28 cellular contexts compared by ENCODE assay signal in genomic region chr6:111898452-111898851, GRCh38.
"Had no signal": no experiment of that assay in that cellular context is flagged by ENCODE, and none has a peak within 500 bp of the region (broad histone marks: within the 10 kb centered on the region; RNA-seq: fewer than 3 reads in every experiment).

No MANE protein-coding gene starts in this region.

- ATAC-seq: activated CD4-positive, alpha-beta T cell treated with anti-CD3 and anti-CD28 coated beads for 36 hours; activated T-helper 17 cell treated with anti-CD3 and anti-CD28 coated beads, Interleukin-2, amount 50 U/mL, for 72 hours; natural killer cell treated with Interleukin-12 subunit alpha and Interleukin-12 subunit beta and Interleukin-15 and Interleukin-18, amount 100 ng/mL, for 72 hours had no signal

- H3K4me3 ChIP-seq: adrenal gland, ascending aorta, hepatocyte, ovary, prostate gland, spleen, thoracic aorta had no signal

- H3K9me3 ChIP-seq: adrenal gland, ascending aorta, neutrophil, ovary, prostate gland, spleen, thoracic aorta had no signal

- FAIRE-seq: frontal cortex, TTC549 had no signal

- H3K36me3 ChIP-seq: adrenal gland, ascending aorta, brain microvascular endothelial cell, neutrophil, ovary, prostate gland, spleen, thoracic aorta had no signal

- H3K27me3 ChIP-seq: adrenal gland, ascending aorta, brain microvascular endothelial cell, neutrophil, ovary, spleen had no signal

- H3K27ac ChIP-seq: adrenal gland, ascending aorta, brain microvascular endothelial cell, hepatocyte, neutrophil, ovary, prostate gland, spleen, thoracic aorta had no signal

- H3K4me1 ChIP-seq: adrenal gland, ascending aorta, prostate gland, spleen had no signal

- H3K4me2 ChIP-seq: hepatocyte had no signal

- H3K9me3 Mint-ChIP-seq: activated B cell treated with CpG ODN at 0.5 μM for 24 hours; activated T-cell treated with anti-CD3 and anti-CD28 coated beads, Interleukin-2, amount 50 U/mL, for 24 hours; activated T-helper 17 cell treated with anti-CD3 and anti-CD28 coated beads, Interleukin-2, amount 50 U/mL, for 72 hours; dendritic cell treated with granulocyte-macrophage colony-stimulating factor and Interleukin-4, amounts not matched to agents 40 ng/mL and 50 ng/mL, for 4 days; natural killer cell treated with Interleukin-12 subunit alpha and Interleukin-12 subunit beta and Interleukin-15 and Interleukin-18, amount 100 ng/mL, for 72 hours had no signal

- H3K36me3 Mint-ChIP-seq: activated naive CD8-positive, alpha-beta T cell; natural killer cell treated with Interleukin-12 subunit alpha and Interleukin-12 subunit beta and Interleukin-15 and Interleukin-18, amount 100 ng/mL, for 72 hours had no signal

- H3K79me2 ChIP-seq: hepatocyte had no signal

- H3K27ac Mint-ChIP-seq: activated B cell treated with CpG ODN at 0.5 μM for 24 hours; activated CD4-positive, alpha-beta T cell treated with anti-CD3 and anti-CD28 coated beads for 36 hours; activated naive CD8-positive, alpha-beta T cell; activated T-cell treated with anti-CD3 and anti-CD28 coated beads, Interleukin-2, amount 50 U/mL, for 24 hours; activated T-helper 17 cell treated with anti-CD3 and anti-CD28 coated beads, Interleukin-2, amount 50 U/mL, for 72 hours; dendritic cell treated with granulocyte-macrophage colony-stimulating factor and Interleukin-4, amounts not matched to agents 40 ng/mL and 50 ng/mL, for 4 days; natural killer cell treated with Interleukin-12 subunit alpha and Interleukin-12 subunit beta and Interleukin-15 and Interleukin-18, amount 100 ng/mL, for 72 hours; T-helper 2 cell treated with Interferon-gamma antibody and Interleukin-4, amounts not matched to agents 5 μg/mL and 100 μg/mL, for 36 hours had no signal

- H3K27me3 Mint-ChIP-seq: activated CD4-positive, alpha-beta T cell treated with anti-CD3 and anti-CD28 coated beads for 36 hours; activated naive CD8-positive, alpha-beta T cell; activated T-cell treated with anti-CD3 and anti-CD28 coated beads, Interleukin-2, amount 50 U/mL, for 24 hours; activated T-helper 17 cell treated with anti-CD3 and anti-CD28 coated beads, Interleukin-2, amount 50 U/mL, for 72 hours; dendritic cell treated with granulocyte-macrophage colony-stimulating factor and Interleukin-4, amounts not matched to agents 40 ng/mL and 50 ng/mL, for 4 days; natural killer cell treated with Interleukin-12 subunit alpha and Interleukin-12 subunit beta and Interleukin-15 and Interleukin-18, amount 100 ng/mL, for 72 hours had no signal

- H3K4me3 Mint-ChIP-seq: activated B cell treated with CpG ODN at 0.5 μM for 24 hours; activated CD4-positive, alpha-beta T cell treated with anti-CD3 and anti-CD28 coated beads for 36 hours; activated naive CD8-positive, alpha-beta T cell; activated T-cell treated with anti-CD3 and anti-CD28 coated beads, Interleukin-2, amount 50 U/mL, for 24 hours; activated T-helper 17 cell treated with anti-CD3 and anti-CD28 coated beads, Interleukin-2, amount 50 U/mL, for 72 hours; dendritic cell treated with granulocyte-macrophage colony-stimulating factor and Interleukin-4, amounts not matched to agents 40 ng/mL and 50 ng/mL, for 4 days; natural killer cell treated with Interleukin-12 subunit alpha and Interleukin-12 subunit beta and Interleukin-15 and Interleukin-18, amount 100 ng/mL, for 72 hours; T-helper 2 cell treated with Interferon-gamma antibody and Interleukin-4, amounts not matched to agents 5 μg/mL and 100 μg/mL, for 36 hours had no signal

- H3K4me1 Mint-ChIP-seq: activated B cell treated with CpG ODN at 0.5 μM for 24 hours; activated CD4-positive, alpha-beta T cell treated with anti-CD3 and anti-CD28 coated beads for 36 hours; activated T-helper 17 cell treated with anti-CD3 and anti-CD28 coated beads, Interleukin-2, amount 50 U/mL, for 72 hours had no signal

- H2AFZ ChIP-seq: hepatocyte had no signal

- DNase-seq: activated B cell treated with CpG ODN at 0.5 μM for 24 hours; activated CD4-positive, alpha-beta T cell treated with anti-CD3 and anti-CD28 coated beads for 36 hours; activated CD4-positive, alpha-beta T cell treated with anti-CD3 and anti-CD28 coated beads, Interleukin-2, amount 50 U/mL, for 4 hours; activated CD8-positive, alpha-beta memory T cell treated with anti-CD3 and anti-CD28 coated beads for 24 hours; activated CD8-positive, alpha-beta memory T cell treated with anti-CD3 and anti-CD28 coated beads, Interleukin-2, amount 50 U/mL, for 4 hours; activated naive CD4-positive, alpha-beta T cell; activated T-cell treated with anti-CD3 and anti-CD28 coated beads, Interleukin-2, amount 50 U/mL, for 24 hours; adrenal gland; brain microvascular endothelial cell; caudate nucleus; effector CD8-positive, alpha-beta T cell; glutamatergic neuron; ovary; spleen; stimulated activated CD4-positive, alpha-beta T cell treated with anti-CD3 and anti-CD28 coated beads, Interleukin-4, amount 100 ng/mL, for 1 hour; stimulated activated naive CD4-positive, alpha-beta T cell treated with Interleukin-2 at 50 U/mL for 16 hours had no signal
